Comparison of ENCODE assay signal across 23 cellular contexts in the genomic region with DNA sequence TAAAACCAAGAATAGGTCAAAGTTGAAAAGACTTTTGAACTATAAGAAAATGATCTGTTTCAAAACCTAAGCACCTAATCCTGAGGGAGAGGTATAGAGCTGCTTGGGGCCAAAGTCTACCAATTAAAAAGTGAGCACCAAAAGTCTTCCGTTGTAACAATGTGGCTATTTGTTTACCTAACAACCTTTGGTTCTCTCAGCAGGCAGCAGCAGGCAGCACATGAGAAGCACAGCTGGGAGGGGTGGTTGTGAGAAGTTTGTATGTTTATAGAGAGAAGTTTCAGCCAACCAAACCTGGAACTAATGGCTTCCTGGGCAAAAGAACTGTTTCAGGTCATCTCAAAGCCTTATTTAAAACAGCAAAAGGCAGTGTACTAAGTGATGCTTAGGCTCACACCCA. TPM values are rescaled to one million over a fixed set of nuclear protein-coding genes. Genes with fewer than 3 reads are reported as not detected.
DNase-seq lines count a peak whose midpoint lies in the region; ATAC-seq and TF ChIP-seq lines count a peak whose summit lies in the region.
"Had no signal": no experiment of that assay in that cellular context is flagged by ENCODE, and none has a peak within 500 bp of the region (broad histone marks: within the 10 kb centered on the region; RNA-seq: fewer than 3 reads in every experiment).

No MANE protein-coding gene starts in this region.

- no peaks in the 10 kb centered on the region for H3K79me2 ChIP-seq in MM.1S (ENCODE audit: low read length)

- H3K36me3 Mint-ChIP-seq in dendritic cell treated with granulocyte-macrophage colony-stimulating factor and Interleukin-4, amounts not matched to agents 40 ng/mL and 50 ng/mL, for 4 days (ENCODE audit: low read depth) = peaks cover 82% of the 10 kb centered on the region
- H3K36me3 Mint-ChIP-seq in nephron (ENCODE audit: low read depth) = peaks cover 67% of the 10 kb centered on the region

- H3K9me3 ChIP-seq in MM.1S (replicated peaks; ENCODE audit: insufficient read depth, low read length) = no peaks in the 10 kb centered on the region
- H3K9me3 ChIP-seq: gastroesophageal sphincter, sigmoid colon, uterus had no signal

- H3K27me3 Mint-ChIP-seq in dendritic cell treated with granulocyte-macrophage colony-stimulating factor and Interleukin-4, amounts not matched to agents 40 ng/mL and 50 ng/mL, for 4 days = no peaks in the 10 kb centered on the region
- H3K27me3 Mint-ChIP-seq in nephron (ENCODE audit: low read depth) = no peaks in the 10 kb centered on the region
- H3K27me3 Mint-ChIP-seq: activated CD4-positive, alpha-beta memory T cell treated with anti-CD3 and anti-CD28 coated beads for 36 hours had no signal

- no peak overlapping the region for H3K4me3 Mint-ChIP-seq in dendritic cell treated with granulocyte-macrophage colony-stimulating factor and Interleukin-4, amounts not matched to agents 40 ng/mL and 50 ng/mL, for 4 days
- peak overlapping the region in 1 of 3 experiments; percentile 44 for H3K4me3 Mint-ChIP-seq in nephron
- H3K4me3 Mint-ChIP-seq: activated CD4-positive, alpha-beta memory T cell treated with anti-CD3 and anti-CD28 coated beads for 36 hours had no signal

- intact Hi-C loops in dendritic cell treated with granulocyte-macrophage colony-stimulating factor and Interleukin-4, amounts not matched to agents 40 ng/mL and 50 ng/mL, for 4 days (cut with micrococcal nuclease) = no loop called here
- intact Hi-C loops in sciatic nerve (cut with DNase I) = no loop called here

- peak overlapping the region; percentile 88 for H3K27ac Mint-ChIP-seq in dendritic cell treated with granulocyte-macrophage colony-stimulating factor and Interleukin-4, amounts not matched to agents 40 ng/mL and 50 ng/mL, for 4 days
- H3K27ac Mint-ChIP-seq in nephron = peak overlapping the region; percentile 27 to 95 (median 48)
- H3K27ac Mint-ChIP-seq: activated CD4-positive, alpha-beta memory T cell treated with anti-CD3 and anti-CD28 coated beads for 36 hours had no signal

- TF ChIP-seq CTCF in GM12865 (IDR thresholded peaks at IDR 0.05; ENCODE audit: insufficient read depth, low read depth, low read length, missing control alignments) (no peak), MM.1S (IDR thresholded peaks at IDR 0.05; ENCODE audit: low read length) (no peak), nephron (IDR thresholded peaks at IDR 0.05; ENCODE audit: unreplicated experiment in 3 of 3) (no peak)

- DNase-seq in GM12865 (ENCODE audit: low read depth) (peak; percentile 7), MM.1S (peak; percentile 61), sciatic nerve (ENCODE audit: low spot score) (no peak), substantia nigra (lab: John Stamatoyannopoulos, UW) (no peak), Kasumi-1 (lab: John Stamatoyannopoulos, UW) (no peak), erythroblast (lab: John Stamatoyannopoulos, UW) (no peak)
- DNase-seq: activated CD4-positive, alpha-beta memory T cell treated with anti-CD3 and anti-CD28 coated beads for 36 hours; activated naive CD4-positive, alpha-beta T cell treated with anti-CD3 and anti-CD28 coated beads, Interleukin-2, amount 50 U/mL, for 16 hours; activated T-cell treated with anti-CD3 and anti-CD28 coated beads, Interleukin-2, amount 50 U/mL, for 1 hour; COR-L47; dermis blood vessel endothelial cell; HCEC 1CT; left cardiac atrium; NCI-H1930; NCI-H446; occipital lobe; sigmoid colon; stimulated activated CD4-positive, alpha-beta T cell treated with anti-CD3 and anti-CD28 coated beads, Interleukin-1b, Interleukin-23, amount 100 ng/mL, for 48 hours; uterus had no signal

- H3F3A ChIP-seq in MM.1S (ENCODE audit: insufficient read depth, low read length) = peaks cover 20% of the 10 kb centered on the region

- H4K20me1 ChIP-seq in MM.1S (ENCODE audit: insufficient read depth, low read length) = no peaks in the 10 kb centered on the region

- peak overlapping the region; percentile 25; the same call in 1 of the 2 replicates for H2AFZ ChIP-seq in MM.1S (ENCODE audit: low read length)

- no peaks in the 10 kb centered on the region for H3K9me3 Mint-ChIP-seq in dendritic cell treated with granulocyte-macrophage colony-stimulating factor and Interleukin-4, amounts not matched to agents 40 ng/mL and 50 ng/mL, for 4 days
- no peaks in the 10 kb centered on the region for H3K9me3 Mint-ChIP-seq in nephron
- H3K9me3 Mint-ChIP-seq: activated CD4-positive, alpha-beta memory T cell treated with anti-CD3 and anti-CD28 coated beads for 36 hours had no signal

- H3K9ac ChIP-seq in MM.1S (ENCODE audit: low read length) = no peak overlapping the region; the same call in 1 of the 2 replicates

- H3K4me1 ChIP-seq in MM.1S (ENCODE audit: low read length) = peaks cover 15% of the 10 kb centered on the region
- H3K4me1 ChIP-seq: sigmoid colon, uterus had no signal

- H3K4me2 ChIP-seq in MM.1S (ENCODE audit: low read depth, low read length) = peak overlapping the region; percentile 0; the same call in 1 of the 2 replicates

- H3K4me3 ChIP-seq in GM12865 (ENCODE audit: low read depth, low read length) = no peak overlapping the region
- H3K4me3 ChIP-seq in MM.1S (ENCODE audit: low read length) = no peak overlapping the region
- H3K4me3 ChIP-seq: gastroesophageal sphincter, sigmoid colon, uterus had no signal

- peaks cover 39% of the 10 kb centered on the region for H3K4me1 Mint-ChIP-seq in dendritic cell treated with granulocyte-macrophage colony-stimulating factor and Interleukin-4, amounts not matched to agents 40 ng/mL and 50 ng/mL, for 4 days (ENCODE audit: low read depth)
- no peaks in the 10 kb centered on the region for H3K4me1 Mint-ChIP-seq in nephron

- no peak for TF ChIP-seq POLR2A in erythroblast (IDR thresholded peaks at IDR 0.05; ENCODE audit: low read length)

- H3K27ac ChIP-seq in MM.1S (ENCODE audit: low read length) = peak overlapping the region; percentile 62; the same call in 1 of the 2 replicates
- no peak overlapping the region for H3K27ac ChIP-seq in substantia nigra (ENCODE audit: low read depth, low read length, poor library complexity, severe bottlenecking)
- H3K27ac ChIP-seq: epithelial cell of prostate, gastroesophageal sphincter, sigmoid colon, uterus had no signal

- no peaks in the 10 kb centered on the region for H3K9me2 ChIP-seq in MM.1S (replicated peaks; ENCODE audit: insufficient read depth, low read length)

- no peaks in the 10 kb centered on the region for H3K27me3 ChIP-seq in MM.1S (replicated peaks; ENCODE audit: insufficient read depth, low read length)
- H3K27me3 ChIP-seq: gastroesophageal sphincter, sigmoid colon, uterus had no signal

- no peak for ATAC-seq in sciatic nerve
- ATAC-seq: gastroesophageal sphincter, left cardiac atrium had no signal

- H3K36me3 ChIP-seq in MM.1S (replicated peaks; ENCODE audit: insufficient read depth, low read length) = no peaks in the 10 kb centered on the region
- H3K36me3 ChIP-seq: uterus had no signal

RNA-seq across cellular contexts. Expression of gene TBC1D9B, which starts 59.8 kb away (rescaled TPM):
- total RNA-seq in sciatic nerve = 132 TPM

Comparison
In these comparisons a context has a peak if more than half of its experiments do, and no peak if none do; other contexts are left out.
1. DNase-seq: peak in GM12865 (single experiment) and MM.1S (single experiment); none in sciatic nerve (single experiment), substantia nigra (0 of 49), Kasumi-1 (0 of 2) and erythroblast (0 of 2).